ENCODE assay signal across 8 cellular contexts in genomic region chrX:30889147-30890125, GRCh38. TPM values are rescaled to one million over a fixed set of nuclear protein-coding genes. Genes with fewer than 3 reads are reported as not detected.
A peak's percentile ranks its signal among the peaks of the same experiment; 100 is the strongest.
DNase-seq lines count a peak whose midpoint lies in the region; FAIRE-seq and TF ChIP-seq lines count a peak whose summit lies in the region.

TAB3 (minus strand) TSS chrX:30889254; CDS start chrX:30859588, 29,666 bp downstream.

- peak within 1 kb of the TSS; percentile 93 for H3K27ac Mint-ChIP-seq in activated naive CD4-positive, alpha-beta T cell treated with anti-CD3 and anti-CD28 coated beads for 36 hours

- no peak within 1 kb of the TSS for H2BK5ac ChIP-seq in neuronal stem cell (ENCODE audit: low read length)

- TF ChIP-seq CTCF in HFF-Myc (IDR thresholded peaks at IDR 0.05; ENCODE audit: low read depth, low read length, missing control alignments) = no peak
- TF ChIP-seq CTCF in subcutaneous adipose tissue (IDR thresholded peaks at IDR 0.05; ENCODE audit: low read depth) = no peak

- intact Hi-C loops in activated naive CD4-positive, alpha-beta T cell treated with anti-CD3 and anti-CD28 coated beads for 36 hours (cut with micrococcal nuclease) = loop anchor here (1.0 to 5.0 kb wide), 8 partner anchors 58 to 312 kb away; partner anchors contain the start of genes GK and TASL

- H3K9ac ChIP-seq in neuronal stem cell (ENCODE audit: low read depth, low read length, poor library complexity) = peak within 1 kb of the TSS; percentile 83

- peaks cover 2% of the 10 kb centered on the region for H3K36me3 Mint-ChIP-seq in activated naive CD4-positive, alpha-beta T cell treated with anti-CD3 and anti-CD28 coated beads for 36 hours (ENCODE audit: low read depth)

- no peak within 1 kb of the TSS for H3K4ac ChIP-seq in neuronal stem cell (ENCODE audit: low read length)

- H3K27me3 ChIP-seq in neuronal stem cell (ENCODE audit: control insufficient read depth in 3 of 3, insufficient read depth in 3 of 3, low read depth in 1 of 3, low read length in 3 of 3) = peaks cover 0 to 5% (median 0%) of the 10 kb centered on the region in 3 experiments

- H3K18ac ChIP-seq in neuronal stem cell (ENCODE audit: low read length) = peak within 1 kb of the TSS; percentile 38

- H3K9me3 ChIP-seq in neuronal stem cell (replicated peaks in 1 of 2; ENCODE audit: control insufficient read depth in 2 of 2, insufficient read depth in 1 of 2, low read depth in 1 of 2, low read length in 2 of 2) = no peaks in the 10 kb centered on the region

- peak within 1 kb of the TSS; percentile 95 for H2AFZ ChIP-seq in neuronal stem cell (ENCODE audit: low read length)

- peak; percentile 91 for DNase-seq in GM03348 (ENCODE audit: low spot score)
- DNase-seq in HFF-Myc (ENCODE audit: extremely low read depth, low read depth) = peak; percentile 82
- peak; percentile 95 for DNase-seq in NAMALWA (ENCODE audit: low spot score)
- DNase-seq in SK-N-DZ (ENCODE audit: low spot score) = peak; percentile 95
- peak; percentile 95 for DNase-seq in activated naive CD4-positive, alpha-beta T cell treated with anti-CD3 and anti-CD28 coated beads for 36 hours
- peak; percentile 82 for DNase-seq in frontal cortex (ENCODE audit: low spot score in 2 of 2)
- peak; percentile 89 for DNase-seq in neuronal stem cell (ENCODE audit: low spot score)

- H3K4me1 Mint-ChIP-seq in activated naive CD4-positive, alpha-beta T cell treated with anti-CD3 and anti-CD28 coated beads for 36 hours (ENCODE audit: low read depth) = peaks cover 30% of the 10 kb centered on the region

- H3K4me3 Mint-ChIP-seq in activated naive CD4-positive, alpha-beta T cell treated with anti-CD3 and anti-CD28 coated beads for 36 hours = peak within 1 kb of the TSS; percentile 85

- H3K4me3 ChIP-seq in HFF-Myc (replicated peaks; ENCODE audit: low read depth, low read length) (peak within 1 kb of the TSS; percentile 65), neuronal stem cell (ENCODE audit: low read length in 2 of 2) (peak within 1 kb of the TSS; percentile 76 to 88)

- no peak within 1 kb of the TSS for H4K8ac ChIP-seq in neuronal stem cell (ENCODE audit: low read depth, low read length)

- no peak within 1 kb of the TSS for H3K14ac ChIP-seq in neuronal stem cell (ENCODE audit: low read length)

- no peak within 1 kb of the TSS for H3K23ac ChIP-seq in neuronal stem cell (ENCODE audit: low read depth, low read length, poor library complexity)

- WGBS in neuronal stem cell (ENCODE audit: extremely low coverage in 2 of 2, insufficient read length in 2 of 2, insufficient replicate concordance in 1 of 2), 2 donors = no CpG with 5 or more reads among the region's 62 CpGs

- no peak within 1 kb of the TSS for H4K91ac ChIP-seq in neuronal stem cell (ENCODE audit: low read depth, low read length, poor library complexity)

- peaks cover 0 to 5% of the 10 kb centered on the region in 2 donors for H3K4me1 ChIP-seq in neuronal stem cell (ENCODE audit: control insufficient read depth in 2 of 2, insufficient read depth in 1 of 2, low read depth in 1 of 2, low read length in 2 of 2)

- no peaks in the 10 kb centered on the region for H3K36me3 ChIP-seq in neuronal stem cell (replicated peaks in 1 of 2; ENCODE audit: control insufficient read depth in 2 of 2, insufficient read depth in 2 of 2, low read length in 2 of 2)

- CTCF ChIA-PET in activated naive CD4-positive, alpha-beta T cell treated with anti-CD3 and anti-CD28 coated beads for 36 hours (lab: Charles Lee) = interaction anchor here (3.3 kb wide), 1 partner anchor 154 kb away, joined by 13 read pairs; no protein-coding TSS in a partner anchor

- no peak for FAIRE-seq in frontal cortex (lab: Jason Lieb, UNC)

- H2BK120ac ChIP-seq in neuronal stem cell (ENCODE audit: low read depth, low read length) = no peak within 1 kb of the TSS

- H3K79me1 ChIP-seq in neuronal stem cell (ENCODE audit: low read depth, low read length) = peaks cover 3% of the 10 kb centered on the region

- H3K4me2 ChIP-seq in neuronal stem cell (ENCODE audit: insufficient read depth, low read length, poor library complexity, severe bottlenecking) = peak within 1 kb of the TSS; percentile 49

- H3K27ac ChIP-seq in neuronal stem cell (replicated peaks; ENCODE audit: low read length) = peak within 1 kb of the TSS; percentile 63

- H3K9me3 Mint-ChIP-seq in activated naive CD4-positive, alpha-beta T cell treated with anti-CD3 and anti-CD28 coated beads for 36 hours = no peaks in the 10 kb centered on the region

- H2BK15ac ChIP-seq in neuronal stem cell (ENCODE audit: low read length) = no peak within 1 kb of the TSS

- H2AK5ac ChIP-seq in neuronal stem cell (ENCODE audit: low read depth, low read length) = no peak within 1 kb of the TSS

- H2BK12ac ChIP-seq in neuronal stem cell (ENCODE audit: low read length) = no peak within 1 kb of the TSS

- no peaks in the 10 kb centered on the region for H3K27me3 Mint-ChIP-seq in activated naive CD4-positive, alpha-beta T cell treated with anti-CD3 and anti-CD28 coated beads for 36 hours (ENCODE audit: low read depth)

RNA-seq across cellular contexts. Expression of gene TAB3, which starts in this region (rescaled TPM):
- 12.8 and 17.1 TPM in 2 replicates for polyA plus RNA-seq in SK-N-DZ (2014; cell fraction: cytosol; rRNA removed)
- 9.7 and 18.1 TPM in 2 replicates for polyA plus RNA-seq in SK-N-DZ (2014; cell fraction: nucleus; rRNA removed)
- 10 to 100 TPM; 13.6 to 15.7 TPM for total RNA-seq in activated naive CD4-positive, alpha-beta T cell treated with anti-CD3 and anti-CD28 coated beads for 36 hours
- total RNA-seq in frontal cortex (17.1 TPM), subcutaneous adipose tissue (10 to 100 TPM; 25.5 to 32.8 (median 28.8) TPM)
- polyA plus RNA-seq in neuronal stem cell (2013, experiment 1 of 2) = 12.8 TPM
- polyA plus RNA-seq in neuronal stem cell (2013, experiment 2 of 2) = 13.7 TPM

Comparison
In these comparisons a context has a peak if more than half of its experiments do, and no peak if none do; other contexts are left out.
1. Peak in every context shown above with its lines: DNase-seq, H3K4me3 ChIP-seq and H3K27ac ChIP-seq.